In the genomic region with DNA sequence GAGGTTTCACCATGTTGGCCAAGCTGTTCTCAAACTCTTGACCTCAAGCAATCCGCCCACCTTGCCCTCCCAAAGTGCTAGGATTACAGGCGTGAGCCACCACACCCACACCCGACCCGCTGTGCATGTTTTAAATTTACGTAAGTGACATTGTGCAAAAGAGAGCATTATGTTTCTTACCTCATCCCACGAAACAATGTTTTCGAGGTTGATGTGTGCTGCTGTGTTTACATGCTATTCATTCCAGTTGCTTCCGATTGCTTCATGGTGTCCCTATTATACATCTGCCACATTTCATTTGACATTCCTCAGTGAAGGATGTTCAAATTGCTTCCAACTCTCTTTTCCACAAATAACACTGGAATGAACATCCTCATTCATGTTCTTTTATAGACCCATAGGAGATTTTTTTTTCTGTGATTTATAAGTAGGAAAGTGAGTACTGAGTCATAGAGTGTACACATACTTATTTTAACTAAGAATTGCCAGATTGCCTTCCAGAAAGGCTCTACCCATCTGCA, we compare ENCODE assay signal across 10 cellular contexts.
DNase-seq lines count a peak whose midpoint lies in the region; ATAC-seq and TF ChIP-seq lines count a peak whose summit lies in the region.
"Had no signal": no experiment of that assay in that cellular context is flagged by ENCODE, and none has a peak within 500 bp of the region (broad histone marks: within the 10 kb centered on the region; RNA-seq: fewer than 3 reads in every experiment).

No MANE protein-coding gene starts in this region.

- DNase-seq in HFF-Myc (ENCODE audit: extremely low read depth, low read depth) (peak; percentile 94), SW480 (ENCODE audit: low spot score) (peak; percentile 30), foreskin melanocyte (peak; percentile 58), NCI-H748 treated with DMSO at 0.1 percent for 48 hours (lab: John Stamatoyannopoulos, UW) (no peak), cerebellar cortex (ENCODE audit: low spot score) (no peak)
- no peak for DNase-seq in stimulated activated effector memory CD8-positive, alpha-beta T cell treated with anti-CD3 and anti-CD28 coated beads, Interleukin-12 subunit alpha, Interleukin-12 subunit beta, amount 100 ng/mL, for 72 hours (ENCODE audit: low spot score in 2 of 2)
- no peak for DNase-seq in activated CD8-positive, alpha-beta memory T cell treated with anti-CD3 and anti-CD28 coated beads, Interleukin-2, amount 50 U/mL, for 48 hours
- DNase-seq: NCI-H1105 treated with DMSO at 0.1 percent for 48 hours had no signal

- peaks cover 19% of the 10 kb centered on the region for H3K4me1 Mint-ChIP-seq in stimulated activated effector memory CD8-positive, alpha-beta T cell treated with anti-CD3 and anti-CD28 coated beads, Interleukin-12 subunit alpha, Interleukin-12 subunit beta, amount 100 ng/mL, for 72 hours

- TF ChIP-seq CTCF in HFF-Myc (IDR thresholded peaks at IDR 0.05; ENCODE audit: low read depth, low read length, missing control alignments): no peak

- no peaks in the 10 kb centered on the region for H3K9me3 Mint-ChIP-seq in stimulated activated effector memory CD8-positive, alpha-beta T cell treated with anti-CD3 and anti-CD28 coated beads, Interleukin-12 subunit alpha, Interleukin-12 subunit beta, amount 100 ng/mL, for 72 hours
- H3K9me3 Mint-ChIP-seq: dendritic cell treated with granulocyte-macrophage colony-stimulating factor and Interleukin-4, amounts not matched to agents 40 ng/mL and 50 ng/mL, for 4 days had no signal

- no peaks in the 10 kb centered on the region for H3K36me3 Mint-ChIP-seq in stimulated activated effector memory CD8-positive, alpha-beta T cell treated with anti-CD3 and anti-CD28 coated beads, Interleukin-12 subunit alpha, Interleukin-12 subunit beta, amount 100 ng/mL, for 72 hours

- H3K4me3 Mint-ChIP-seq in stimulated activated effector memory CD8-positive, alpha-beta T cell treated with anti-CD3 and anti-CD28 coated beads, Interleukin-12 subunit alpha, Interleukin-12 subunit beta, amount 100 ng/mL, for 72 hours: no peak overlapping the region
- H3K4me3 Mint-ChIP-seq: dendritic cell treated with granulocyte-macrophage colony-stimulating factor and Interleukin-4, amounts not matched to agents 40 ng/mL and 50 ng/mL, for 4 days had no signal

- ATAC-seq in stimulated activated effector memory CD8-positive, alpha-beta T cell treated with anti-CD3 and anti-CD28 coated beads, Interleukin-12 subunit alpha, Interleukin-12 subunit beta, amount 100 ng/mL, for 72 hours: peak; percentile 54
- ATAC-seq: Right ventricle myocardium inferior had no signal

- H3K27ac Mint-ChIP-seq in stimulated activated effector memory CD8-positive, alpha-beta T cell treated with anti-CD3 and anti-CD28 coated beads, Interleukin-12 subunit alpha, Interleukin-12 subunit beta, amount 100 ng/mL, for 72 hours: peak overlapping the region; percentile 65
- H3K27ac Mint-ChIP-seq: dendritic cell treated with granulocyte-macrophage colony-stimulating factor and Interleukin-4, amounts not matched to agents 40 ng/mL and 50 ng/mL, for 4 days had no signal

- no peak overlapping the region for H3K4me3 ChIP-seq in HFF-Myc (replicated peaks; ENCODE audit: low read depth, low read length)

Comparison
In these comparisons a context has a peak if more than half of its experiments do, and no peak if none do; other contexts are left out.
1. DNase-seq: peak in HFF-Myc (single experiment), SW480 (single experiment) and foreskin melanocyte (single experiment); none in stimulated activated effector memory CD8-positive, alpha-beta T cell treated with anti-CD3 and anti-CD28 coated beads, Interleukin-12 subunit alpha, Interleukin-12 subunit beta, amount 100 ng/mL, for 72 hours (0 of 2), activated CD8-positive, alpha-beta memory T cell treated with anti-CD3 and anti-CD28 coated beads, Interleukin-2, amount 50 U/mL, for 48 hours (single experiment), NCI-H748 treated with DMSO at 0.1 percent for 48 hours (single experiment) and cerebellar cortex (single experiment).